In the genomic region with DNA sequence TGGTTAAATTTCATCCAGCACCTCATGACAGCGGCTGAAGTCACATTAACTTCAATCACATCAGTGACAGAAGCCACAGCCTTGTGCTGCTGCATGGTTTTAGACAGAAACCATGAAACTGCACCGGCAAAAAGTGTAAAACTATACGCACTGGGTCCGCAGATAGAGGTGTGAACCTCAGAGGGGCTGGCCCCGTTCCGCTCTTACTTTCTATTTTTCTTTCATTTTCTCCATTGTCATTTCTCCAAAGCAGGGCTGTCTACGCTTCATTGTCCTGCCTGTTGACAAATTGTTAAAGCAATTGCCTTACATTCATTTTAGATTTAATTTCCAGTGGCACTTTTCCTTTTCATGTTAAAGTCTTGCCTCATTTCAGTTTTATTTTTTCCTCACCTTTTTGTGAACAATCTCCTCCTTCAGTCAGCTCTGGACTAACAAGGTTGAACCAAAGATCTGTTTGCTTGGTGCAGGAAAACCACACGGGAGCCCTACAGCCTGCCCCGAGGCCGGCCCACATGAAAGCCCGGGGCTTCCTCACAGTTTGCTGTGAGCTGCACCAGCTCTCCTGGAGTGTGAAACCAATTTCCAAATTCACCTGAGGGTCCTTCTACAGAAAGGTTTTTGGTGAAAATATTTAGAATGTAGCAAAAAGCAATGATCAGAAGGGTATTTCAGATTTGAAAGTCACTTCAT, we compare ENCODE assay signal across 11 cellular contexts.
DNase-seq lines count a peak whose midpoint lies in the region; ATAC-seq and TF ChIP-seq lines count a peak whose summit lies in the region.
"Had no signal": no experiment of that assay in that cellular context is flagged by ENCODE, and none has a peak within 500 bp of the region (broad histone marks: within the 10 kb centered on the region; RNA-seq: fewer than 3 reads in every experiment).

No MANE protein-coding gene starts in this region.

- H3K4me1 Mint-ChIP-seq in nephron progenitor cell, result peaks cover 50% of the 10 kb centered on the region

- H3K4me3 Mint-ChIP-seq in nephron progenitor cell, result no peak overlapping the region

- no peak overlapping the region for H3K4me3 ChIP-seq in neutrophil (ENCODE audit: low read depth in 1 of 2, low read length in 1 of 2)
- peak overlapping the region in 1 of 4 donors; percentile 1 for H3K4me3 ChIP-seq in Peyer's patch

- no peaks in the 10 kb centered on the region for H3K27me3 ChIP-seq in neutrophil
- no peaks in the 10 kb centered on the region for H3K27me3 ChIP-seq in Peyer's patch
- H3K27me3 ChIP-seq: brain microvascular endothelial cell had no signal

- no peaks in the 10 kb centered on the region for H3K36me3 ChIP-seq in KOPT-K1 (ENCODE audit: insufficient read depth, low read length)
- H3K36me3 ChIP-seq in neutrophil, result no peaks in the 10 kb centered on the region
- no peaks in the 10 kb centered on the region for H3K36me3 ChIP-seq in Peyer's patch
- H3K36me3 ChIP-seq: brain microvascular endothelial cell had no signal

- H3K36me3 Mint-ChIP-seq in nephron progenitor cell (ENCODE audit: low read depth), result no peaks in the 10 kb centered on the region

- TF ChIP-seq CTCF in neutrophil (IDR thresholded peaks at IDR 0.05) (no peak), Peyer's patch (IDR thresholded peaks at IDR 0.05) (no peak), nephron progenitor cell (IDR thresholded peaks at IDR 0.05) (no peak)

- H3K4me1 ChIP-seq in neutrophil (ENCODE audit: control insufficient read depth in 1 of 2, insufficient read depth in 1 of 2, low read depth in 1 of 2, low read length in 1 of 2) (peaks cover 0 to 14% of the 10 kb centered on the region in 2 experiments), Peyer's patch (no peaks in the 10 kb centered on the region)

- H3K27ac ChIP-seq in KOPT-K1 (ENCODE audit: low read depth, low read length, poor library complexity, severe bottlenecking), result peak overlapping the region; percentile 59
- H3K27ac ChIP-seq in neutrophil, result peak overlapping the region; percentile 55
- peak overlapping the region in 2 of 4 donors; percentile 30 to 40 for H3K27ac ChIP-seq in Peyer's patch
- H3K27ac ChIP-seq: brain microvascular endothelial cell had no signal

- H3K9me3 ChIP-seq in KOPT-K1 (ENCODE audit: insufficient read depth, low read length, poor library complexity, severe bottlenecking) (no peaks in the 10 kb centered on the region), neutrophil (no peaks in the 10 kb centered on the region), Peyer's patch (no peaks in the 10 kb centered on the region)

- ATAC-seq in GM18868 (IDR thresholded peaks at IDR 0.05; ENCODE audit: unreplicated experiment) (peak; percentile 75), GM21825 (IDR thresholded peaks at IDR 0.05; ENCODE audit: unreplicated experiment) (peak; percentile 90)
- ATAC-seq: HCT116 had no signal

- no peaks in the 10 kb centered on the region for H3K9me3 Mint-ChIP-seq in nephron progenitor cell

- H3K27me3 Mint-ChIP-seq in nephron progenitor cell (ENCODE audit: low read depth, poor library complexity), result peaks cover 24% of the 10 kb centered on the region

- H3K27ac Mint-ChIP-seq in nephron progenitor cell, result no peak overlapping the region

- no peak for TF ChIP-seq POLR2A in Peyer's patch (IDR thresholded peaks at IDR 0.05)

- DNase-seq in Peyer's patch, result no peak
- no peak for DNase-seq in RPMI8226
- DNase-seq in A172 (ENCODE audit: low spot score), result no peak
- DNase-seq in nephron progenitor cell, result no peak
- DNase-seq: brain microvascular endothelial cell, kidney had no signal
